In genomic region chr18:11908182-11909080, GRCh38 we compare ENCODE assay signal across 8 cellular contexts. TPM values are rescaled to one million over a fixed set of nuclear protein-coding genes. Genes with fewer than 3 reads are reported as not detected.
DNase-seq lines count a peak whose midpoint lies in the region; ATAC-seq, FAIRE-seq and TF ChIP-seq lines count a peak whose summit lies in the region.

A gene with protein sequence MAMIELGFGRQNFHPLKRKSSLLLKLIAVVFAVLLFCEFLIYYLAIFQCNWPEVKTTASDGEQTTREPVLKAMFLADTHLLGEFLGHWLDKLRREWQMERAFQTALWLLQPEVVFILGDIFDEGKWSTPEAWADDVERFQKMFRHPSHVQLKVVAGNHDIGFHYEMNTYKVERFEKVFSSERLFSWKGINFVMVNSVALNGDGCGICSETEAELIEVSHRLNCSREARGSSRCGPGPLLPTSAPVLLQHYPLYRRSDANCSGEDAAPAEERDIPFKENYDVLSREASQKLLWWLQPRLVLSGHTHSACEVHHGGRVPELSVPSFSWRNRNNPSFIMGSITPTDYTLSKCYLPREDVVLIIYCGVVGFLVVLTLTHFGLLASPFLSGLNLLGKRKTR (minus strand): TSS chr18:11908317. CDS start chr18:11897264, 11,053 bp downstream.

- H3K9ac ChIP-seq in kidney (ENCODE audit: low read length in 2 of 2), result peak within 1 kb of the TSS; percentile 94 to 97

- H3K36me3 ChIP-seq in kidney (ENCODE audit: control insufficient read depth in 1 of 2, insufficient read depth in 2 of 2, low read length in 2 of 2), result no peaks in the 10 kb centered on the region

- H3K27ac ChIP-seq in kidney (ENCODE audit: low read depth in 2 of 2, low read length in 2 of 2), result peak within 1 kb of the TSS; percentile 99

- H3K4me3 Mint-ChIP-seq in central memory CD8-positive, alpha-beta T cell, result peak within 1 kb of the TSS; percentile 90

- ATAC-seq in GM18873 (IDR thresholded peaks at IDR 0.05; ENCODE audit: low FRiP score, unreplicated experiment) (peak; percentile 68), HG03135 (IDR thresholded peaks at IDR 0.05; ENCODE audit: unreplicated experiment) (peak; percentile 81)
- peak; percentile 90 to 93 for ATAC-seq in activated CD4-positive, CD25-positive, alpha-beta regulatory T cell treated with anti-CD3 and anti-CD28 coated beads, Interleukin-2, amount 50 U/mL, for 24 hours
- peak; percentile 90 for ATAC-seq in central memory CD8-positive, alpha-beta T cell (replicated peaks; ENCODE audit: extremely low read depth, poor library complexity, severe bottlenecking)

- peaks cover 24% of the 10 kb centered on the region for H3K4me1 Mint-ChIP-seq in central memory CD8-positive, alpha-beta T cell

- no peaks in the 10 kb centered on the region for H3K9me3 Mint-ChIP-seq in central memory CD8-positive, alpha-beta T cell

- H3K9me3 ChIP-seq in kidney (ENCODE audit: control insufficient read depth in 1 of 2, low read length in 2 of 2), result no peaks in the 10 kb centered on the region

- TF ChIP-seq CTCF in kidney (IDR thresholded peaks at IDR 0.05; ENCODE audit: borderline replicate concordance, extremely low read depth, insufficient read depth), result no peak

- intact Hi-C loops in kidney (cut with DNase I), result no loop called here

- H3K4me3 ChIP-seq in kidney (ENCODE audit: low read length in 2 of 2), result peak within 1 kb of the TSS; percentile 82 to 96

- peaks cover 22% of the 10 kb centered on the region for H3K36me3 Mint-ChIP-seq in central memory CD8-positive, alpha-beta T cell (ENCODE audit: insufficient read depth)

- peaks cover 10 to 15% of the 10 kb centered on the region in 2 donors for H3K4me1 ChIP-seq in kidney (ENCODE audit: control insufficient read depth in 1 of 2, insufficient read depth in 1 of 2, low read depth in 1 of 2, low read length in 2 of 2)

- FAIRE-seq in kidney (lab: Jason Lieb, UNC), result no peak

- peak within 1 kb of the TSS; percentile 94 for H3K27ac Mint-ChIP-seq in central memory CD8-positive, alpha-beta T cell (ENCODE audit: low read depth)

- H3K27me3 Mint-ChIP-seq in central memory CD8-positive, alpha-beta T cell, result no peaks in the 10 kb centered on the region

- DNase-seq in AG08395 (ENCODE audit: low spot score) (peak; percentile 94), NCI-H226 (peak; percentile 72), kidney (peak; percentile 97)
- peak; percentile 72 to 74 for DNase-seq in central memory CD8-positive, alpha-beta T cell (ENCODE audit: low spot score in 2 of 2)
- DNase-seq in stimulated activated CD4-positive, alpha-beta T cell treated with anti-CD3 and anti-CD28 coated beads, Interleukin-15, amount 100 ng/mL, for 24 hours, result peak; percentile 91

RNA-seq across cellular contexts. Expression of the gene that starts here (rescaled TPM):
- total RNA-seq in kidney, result 71.8 TPM
- 48.1 TPM for polyA plus RNA-seq in kidney (ENCODE audit: insufficient read depth, low read depth, low replicate concordance)

Comparison
In these comparisons a context has a peak if more than half of its experiments do, and no peak if none do; other contexts are left out.
1. Peak in every context shown above with its lines: DNase-seq, ATAC-seq, H3K4me3 ChIP-seq and H3K27ac ChIP-seq.